8 cellular contexts compared by ENCODE assay signal in the genomic region with DNA sequence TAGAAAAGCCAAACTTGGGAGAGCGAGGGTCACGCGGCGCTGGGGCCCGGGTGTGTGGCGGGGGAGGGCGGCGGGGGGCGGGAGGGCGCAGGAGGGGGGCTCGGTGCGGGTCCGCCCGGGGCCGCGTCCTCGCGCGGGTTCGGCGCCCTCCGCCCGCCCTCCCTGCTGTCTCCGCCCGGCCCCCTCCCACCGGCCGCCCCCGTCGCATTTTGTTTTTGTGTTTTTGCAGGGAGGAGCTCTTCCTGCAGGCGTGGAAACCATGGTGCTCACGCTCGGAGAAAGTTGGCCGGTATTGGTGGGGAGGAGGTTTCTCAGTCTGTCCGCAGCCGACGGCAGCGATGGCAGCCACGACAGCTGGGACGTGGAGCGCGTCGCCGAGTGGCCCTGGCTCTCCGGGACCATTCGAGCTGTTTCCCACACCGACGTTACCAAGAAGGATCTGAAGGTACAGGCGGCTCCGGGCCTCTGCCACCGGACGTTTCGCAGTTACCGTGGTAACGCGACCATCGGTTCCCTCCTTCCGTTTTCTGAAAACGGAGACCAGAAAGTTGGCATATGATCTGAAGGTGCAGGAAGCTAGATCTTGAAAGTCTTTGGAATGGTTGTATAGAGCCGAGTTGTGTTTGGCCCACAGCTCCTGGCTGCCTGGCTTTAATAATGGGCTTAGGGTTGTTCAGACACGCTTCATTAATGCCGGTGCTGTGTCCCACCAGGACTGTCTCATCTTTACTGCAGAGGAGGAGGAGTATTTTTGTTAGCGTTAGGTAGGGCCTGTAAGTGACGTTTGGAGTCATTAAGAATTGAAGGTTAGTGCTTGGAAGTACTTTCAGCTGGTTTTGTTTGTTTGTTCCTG. TPM values are rescaled to one million over a fixed set of nuclear protein-coding genes. Genes with fewer than 3 reads are reported as not detected.
DNase-seq lines count a peak whose midpoint lies in the region; ATAC-seq and TF ChIP-seq lines count a peak whose summit lies in the region.

No MANE protein-coding gene starts in this region.

- POLR2A ChIA-PET in activated CD4-positive, alpha-beta memory T cell treated with anti-CD3 and anti-CD28 coated beads for 36 hours (lab: Charles Lee) = interaction anchor here (0.9 to 3.0 kb wide), 10 partner anchors 12 to 248 kb away, joined by 3 to 21 read pairs (median 5); partner anchors contain the start of gene IMMT

- peaks cover 47% of the 10 kb centered on the region for H3K36me3 Mint-ChIP-seq in activated CD4-positive, alpha-beta memory T cell treated with anti-CD3 and anti-CD28 coated beads for 36 hours

- H3K27ac Mint-ChIP-seq in activated CD4-positive, alpha-beta memory T cell treated with anti-CD3 and anti-CD28 coated beads for 36 hours = peak overlapping the region; percentile 95

- peaks cover 23% of the 10 kb centered on the region for H3K9me3 Mint-ChIP-seq in activated CD4-positive, alpha-beta memory T cell treated with anti-CD3 and anti-CD28 coated beads for 36 hours

- H3K27ac ChIP-seq in dorsolateral prefrontal cortex = peak overlapping the region; percentile 62 to 99 (median 95)

- DNase-seq in ELR (ENCODE audit: low read depth) (peak; percentile 69), HCEC 1CT (peak; percentile 40), NCI-H2196 treated with DMSO at 0.1 percent for 48 hours (lab: John Stamatoyannopoulos, UW; ENCODE audit: unreplicated experiment) (peak; percentile 9), dorsolateral prefrontal cortex (peak in 9 of 10 donors; percentile 24 to 57 (median 44)), lower leg skin (ENCODE audit: low spot score in 2 of 2) (peak; percentile 58 to 93)
- peak; percentile 78 for DNase-seq in activated CD4-positive, alpha-beta memory T cell treated with anti-CD3 and anti-CD28 coated beads for 36 hours
- peak; percentile 18 to 46 (median 37) for DNase-seq in stimulated activated CD4-positive, alpha-beta T cell treated with anti-CD3 and anti-CD28 coated beads, TNF-alpha, amount 100 ng/mL, for 1 hour (ENCODE audit: low read depth in 3 of 3, low spot score in 1 of 3)

- TF ChIP-seq CTCF in dorsolateral prefrontal cortex (IDR thresholded peaks at IDR 0.05 in 54 of 56, conservative IDR thresholded peaks at IDR 0.05 in 2 of 56; ENCODE audit: low read depth in 1 of 56, partially characterized antibody in 56 of 56) (peak in 2 of 56 donors; percentile 5), lower leg skin (IDR thresholded peaks at IDR 0.05) (no peak)

- CTCF ChIA-PET in activated CD4-positive, alpha-beta memory T cell treated with anti-CD3 and anti-CD28 coated beads for 36 hours (lab: Charles Lee) = interaction anchor here (0.8 to 1.3 kb wide), 4 partner anchors 10 to 320 kb away, joined by 3 read pairs; no protein-coding TSS in a partner anchor

- peak overlapping the region; percentile 94 for H3K4me3 Mint-ChIP-seq in activated CD4-positive, alpha-beta memory T cell treated with anti-CD3 and anti-CD28 coated beads for 36 hours

- intact Hi-C loops in activated CD4-positive, alpha-beta memory T cell treated with anti-CD3 and anti-CD28 coated beads for 36 hours (cut with micrococcal nuclease) = loop anchor here (1.0 to 10.0 kb wide), 9 partner anchors 27 to 827 kb away; partner anchors contain the start of genes C2orf68, CHMP3, IMMT and POLR1A
- intact Hi-C loops in dorsolateral prefrontal cortex (cut with DNase I) (loop anchor here (1.0 to 5.0 kb wide), 5 partner anchors 40 to 245 kb away; partner anchors contain the start of genes CHMP3 (in 2 of the 2), IMMT (in 1 of the 2), MRPL35 (in 1 of the 2) and RNF103 (in 1 of the 2)), lower leg skin (cut with DNase I; ENCODE audit: low total_unique reads) (no loop called here)

- ATAC-seq in GM21619 (IDR thresholded peaks at IDR 0.05; ENCODE audit: unreplicated experiment) = no peak

- peaks cover 48% of the 10 kb centered on the region for H3K4me1 Mint-ChIP-seq in activated CD4-positive, alpha-beta memory T cell treated with anti-CD3 and anti-CD28 coated beads for 36 hours (ENCODE audit: low read depth)

- no peaks in the 10 kb centered on the region for H3K27me3 Mint-ChIP-seq in activated CD4-positive, alpha-beta memory T cell treated with anti-CD3 and anti-CD28 coated beads for 36 hours

- no peak for TF ChIP-seq POLR2A in lower leg skin (IDR thresholded peaks at IDR 0.05)

- WGBS in lower leg skin, 2 donors = 0% methylated on average over 36 to 44 of the region's 63 CpGs

- H3K4me3 ChIP-seq in dorsolateral prefrontal cortex = peak overlapping the region; percentile 52 to 90 (median 75)
- H3K4me3 ChIP-seq in lower leg skin (ENCODE audit: low read depth, poor library complexity, severe bottlenecking) = peak overlapping the region; percentile 65

- no peaks in the 10 kb centered on the region for H3K27me3 ChIP-seq in dorsolateral prefrontal cortex

RNA-seq across cellular contexts. Expression of gene KDM3A, which starts 0.8 kb away (rescaled TPM):
- 10 to 100 TPM; 55.6 to 64.9 TPM for total RNA-seq in activated CD4-positive, alpha-beta memory T cell treated with anti-CD3 and anti-CD28 coated beads for 36 hours
- 10 to 100 TPM; 38.5 to 96.1 (median 60.5) TPM for total RNA-seq in dorsolateral prefrontal cortex
- total RNA-seq in lower leg skin = 100 to 1,000 TPM in 2 of 4 donors, 10 to 100 TPM in 2; 87.5 to 121 (median 105) TPM

Comparison
In these comparisons a context has a peak if more than half of its experiments do, and no peak if none do; other contexts are left out.
1. DNase-seq: peak in every context shown above with its lines; median percentile 78 in activated CD4-positive, alpha-beta memory T cell treated with anti-CD3 and anti-CD28 coated beads for 36 hours; 76 in lower leg skin; 69 in ELR; 44 in dorsolateral prefrontal cortex; 40 in HCEC 1CT; 37 in stimulated activated CD4-positive, alpha-beta T cell treated with anti-CD3 and anti-CD28 coated beads, TNF-alpha, amount 100 ng/mL, for 1 hour; 9 in NCI-H2196 treated with DMSO at 0.1 percent for 48 hours.